Comparison of ENCODE assay signal across 16 cellular contexts in the genomic region with DNA sequence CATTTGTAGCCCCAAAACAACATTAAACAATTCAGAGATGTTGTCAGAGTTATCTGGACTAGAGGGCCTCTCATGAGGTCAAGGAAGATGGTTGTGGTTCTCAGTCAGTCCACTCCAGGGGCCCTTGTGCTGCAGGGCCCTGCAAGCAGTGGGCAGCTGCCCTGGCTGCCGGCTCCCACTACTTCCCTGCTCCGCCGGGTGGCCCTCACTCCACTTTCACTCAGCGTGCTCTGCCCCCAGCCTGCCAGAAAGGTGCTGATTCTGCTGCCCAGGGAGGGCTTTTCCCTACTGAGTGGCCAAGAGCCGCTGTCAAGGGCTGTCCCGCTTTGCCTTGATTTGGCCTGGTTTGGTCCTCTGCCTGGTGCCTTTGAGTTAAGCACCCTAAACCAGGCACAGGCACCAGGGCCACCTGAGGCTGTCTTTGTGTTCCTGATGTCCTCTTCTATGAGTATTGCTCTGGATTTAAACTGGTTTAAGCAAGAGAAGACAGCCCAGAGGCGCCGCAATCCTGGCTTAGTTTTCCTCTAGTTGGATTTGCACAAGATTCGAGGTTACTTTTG.
"Had no signal": no experiment of that assay in that cellular context is flagged by ENCODE, and none has a peak within 500 bp of the region (broad histone marks: within the 10 kb centered on the region; RNA-seq: fewer than 3 reads in every experiment).

No MANE protein-coding gene starts in this region.

- H3K27ac ChIP-seq: body of pancreas, dorsolateral prefrontal cortex, testis had no signal

- H3K4me3 ChIP-seq: body of pancreas, dorsolateral prefrontal cortex, smooth muscle cell, testis had no signal

- H3K4me2 ChIP-seq: smooth muscle cell had no signal

- H3K27me3 ChIP-seq: body of pancreas, dorsolateral prefrontal cortex, testis had no signal

- H3K4me3 Mint-ChIP-seq: activated CD8-positive, alpha-beta T cell treated with anti-CD3 and anti-CD28 coated beads for 36 hours; activated naive CD4-positive, alpha-beta T cell treated with anti-CD3 and anti-CD28 coated beads for 36 hours; activated T-cell treated with anti-CD3 and anti-CD28 coated beads, Interleukin-2, amount 50 U/mL, for 4 hours; immature natural killer cell; natural killer cell treated with Interleukin-12 subunit alpha and Interleukin-12 subunit beta and Interleukin-15 and Interleukin-18, amount 100 ng/mL, for 72 hours; T-helper 2 cell treated with Interferon-gamma antibody and Interleukin-4, amounts not matched to agents 5 μg/mL and 100 μg/mL, for 36 hours had no signal

- DNase-seq: activated CD4-positive, alpha-beta T cell treated with anti-CD3 and anti-CD28 coated beads for 48 hours; activated CD4-positive, CD25-positive, alpha-beta regulatory T cell; activated CD8-positive, alpha-beta T cell treated with anti-CD3 and anti-CD28 coated beads for 36 hours; activated naive CD4-positive, alpha-beta T cell treated with anti-CD3 and anti-CD28 coated beads for 36 hours; activated T-cell treated with anti-CD3 and anti-CD28 coated beads, Interleukin-2, amount 50 U/mL, for 4 hours; body of pancreas; dorsolateral prefrontal cortex; erythroblast; immature natural killer cell; kidney glomerular epithelial cell; nucleus accumbens; stimulated activated CD4-positive, alpha-beta T cell treated with anti-CD3 and anti-CD28 coated beads, Interleukin-4, amount 100 ng/mL, for 1 hour; testis had no signal

- H3K9me3 Mint-ChIP-seq: activated T-cell treated with anti-CD3 and anti-CD28 coated beads, Interleukin-2, amount 50 U/mL, for 4 hours; immature natural killer cell; natural killer cell treated with Interleukin-12 subunit alpha and Interleukin-12 subunit beta and Interleukin-15 and Interleukin-18, amount 100 ng/mL, for 72 hours; T-helper 2 cell treated with Interferon-gamma antibody and Interleukin-4, amounts not matched to agents 5 μg/mL and 100 μg/mL, for 36 hours had no signal

- H3K4me1 Mint-ChIP-seq: immature natural killer cell had no signal

- H3K9me3 ChIP-seq: body of pancreas, testis had no signal

- H3K36me3 Mint-ChIP-seq: immature natural killer cell had no signal

- H3K27ac Mint-ChIP-seq: activated CD8-positive, alpha-beta T cell treated with anti-CD3 and anti-CD28 coated beads for 36 hours; activated naive CD4-positive, alpha-beta T cell treated with anti-CD3 and anti-CD28 coated beads for 36 hours; immature natural killer cell; T-helper 2 cell treated with Interferon-gamma antibody and Interleukin-4, amounts not matched to agents 5 μg/mL and 100 μg/mL, for 36 hours had no signal

- H3K4me1 ChIP-seq: body of pancreas, testis had no signal

- ATAC-seq: activated CD8-positive, alpha-beta T cell treated with anti-CD3 and anti-CD28 coated beads for 36 hours; activated T-cell treated with anti-CD3 and anti-CD28 coated beads, Interleukin-2, amount 50 U/mL, for 4 hours; body of pancreas; natural killer cell treated with Interleukin-12 subunit alpha and Interleukin-12 subunit beta and Interleukin-15 and Interleukin-18, amount 100 ng/mL, for 72 hours had no signal
